ENCODE assay signal across 27 cellular contexts in the genomic region with DNA sequence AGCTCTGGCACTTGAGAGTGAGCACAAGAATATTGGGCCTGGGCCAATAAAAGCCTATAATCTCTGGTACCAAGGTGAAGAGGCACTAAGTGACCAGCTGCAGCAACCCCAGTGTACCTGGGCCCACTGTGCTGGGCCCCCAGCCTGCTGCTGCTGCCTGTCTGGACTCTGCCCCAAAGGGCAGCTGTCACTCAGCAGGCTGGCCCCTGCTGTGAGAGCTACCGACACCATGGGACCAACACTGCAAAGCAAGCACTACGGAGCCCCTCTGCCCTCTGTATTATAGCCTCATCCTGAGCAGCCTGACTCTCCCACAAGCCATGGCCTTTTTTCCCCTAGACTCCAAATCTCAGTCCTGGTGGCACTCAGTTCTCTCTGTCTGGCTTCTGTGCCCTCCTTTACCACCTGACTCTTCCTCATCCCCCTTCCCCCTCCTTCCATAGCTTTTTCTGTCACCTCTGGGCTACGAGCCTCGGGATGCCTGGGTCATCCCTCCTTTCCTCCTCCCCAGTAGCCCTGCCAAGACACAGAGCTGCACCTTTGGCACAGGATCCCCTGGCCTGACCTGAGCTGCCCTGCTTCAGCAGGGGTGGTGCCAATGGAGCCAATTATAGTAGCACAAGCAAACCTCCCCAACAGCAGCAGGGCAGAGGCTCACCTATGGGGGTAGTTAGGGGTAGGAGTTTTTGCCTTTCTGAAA. TPM values are rescaled to one million over a fixed set of nuclear protein-coding genes. Genes with fewer than 3 reads are reported as not detected.
DNase-seq lines count a peak whose midpoint lies in the region; ATAC-seq, FAIRE-seq and TF ChIP-seq lines count a peak whose summit lies in the region.
"Had no signal": no experiment of that assay in that cellular context is flagged by ENCODE, and none has a peak within 500 bp of the region (broad histone marks: within the 10 kb centered on the region; RNA-seq: fewer than 3 reads in every experiment).

No MANE protein-coding gene starts in this region.

- H3K4me1 ChIP-seq in H1 (replicated peaks in 1 of 4; ENCODE audit: control insufficient read depth in 3 of 4, insufficient read depth in 4 of 4, low read length in 3 of 4) (no peaks in the 10 kb centered on the region), upper lobe of right lung (no peaks in the 10 kb centered on the region), trophoblast cell (ENCODE audit: control insufficient read depth in 1 of 2, insufficient read depth in 2 of 2, low read length in 2 of 2) (no peaks in the 10 kb centered on the region)
- H3K4me1 ChIP-seq: A549, parathyroid adenoma, sigmoid colon, tibial nerve had no signal

- no peak overlapping the region for H2BK5ac ChIP-seq in H1 (ENCODE audit: low read depth, low read length)
- H2BK5ac ChIP-seq in trophoblast cell (ENCODE audit: low read depth, low read length, poor library complexity), result no peak overlapping the region

- peak overlapping the region; percentile 34 for H3K27ac Mint-ChIP-seq in activated T-cell treated with anti-CD3 and anti-CD28 coated beads, Interleukin-2, amount 50 U/mL, for 24 hours
- no peak overlapping the region for H3K27ac Mint-ChIP-seq in Calu3 (ENCODE audit: unreplicated experiment)
- H3K27ac Mint-ChIP-seq: activated naive CD8-positive, alpha-beta T cell treated with anti-CD3 and anti-CD28 coated beads, Interleukin-2, amount 10 ng/mL, durations not matched to agents 7 days and 5 days; activated T-helper 17 cell treated with anti-CD3 and anti-CD28 coated beads, Interleukin-2, amount 50 U/mL, for 72 hours; B cell; nephron progenitor cell had no signal

- H3K4me3 ChIP-seq in H1 (ENCODE audit: extremely low read depth in 1 of 4, insufficient read depth in 2 of 4, low read depth in 3 of 4, low read length in 4 of 4), result no peak overlapping the region
- no peak overlapping the region for H3K4me3 ChIP-seq in upper lobe of right lung
- no peak overlapping the region for H3K4me3 ChIP-seq in trophoblast cell (ENCODE audit: low read depth, low read length)
- H3K4me3 ChIP-seq: A549, sigmoid colon, stomach, tibial nerve had no signal

- no peak overlapping the region for H3K4me3 Mint-ChIP-seq in activated T-cell treated with anti-CD3 and anti-CD28 coated beads, Interleukin-2, amount 50 U/mL, for 24 hours
- no peak overlapping the region for H3K4me3 Mint-ChIP-seq in Calu3 (ENCODE audit: low read depth, unreplicated experiment)
- H3K4me3 Mint-ChIP-seq: activated naive CD8-positive, alpha-beta T cell treated with anti-CD3 and anti-CD28 coated beads, Interleukin-2, amount 10 ng/mL, durations not matched to agents 7 days and 5 days; activated T-helper 17 cell treated with anti-CD3 and anti-CD28 coated beads, Interleukin-2, amount 50 U/mL, for 72 hours; B cell; immature natural killer cell; nephron progenitor cell had no signal

- no peak for DNase-seq in activated T-cell treated with anti-CD3 and anti-CD28 coated beads, Interleukin-2, amount 50 U/mL, for 24 hours
- DNase-seq in activated T-cell treated with anti-CD3 and anti-CD28 coated beads, Interleukin-2, amount 50 U/mL, for 48 hours, result no peak
- DNase-seq in H1 (ENCODE audit: low read depth in 1 of 2, low spot score in 2 of 2) (no peak), left lobe of liver (ENCODE audit: low spot score) (peak; percentile 72), upper lobe of right lung (no peak), trophoblast cell (no peak), Calu3 (no peak), HCEC 1CT (no peak)
- DNase-seq: activated CD4-positive, alpha-beta T cell treated with anti-CD3 and anti-CD28 coated beads for 4 hours; activated naive CD8-positive, alpha-beta T cell treated with anti-CD3 and anti-CD28 coated beads, Interleukin-2, amount 10 ng/mL, durations not matched to agents 7 days and 5 days; effector CD4-positive, alpha-beta T cell; GF-D8; GOT3; immature natural killer cell; NCI-H1048; NCI-H187; NCI-H526; nephron progenitor cell; sigmoid colon; SK-N-SH; stomach had no signal

- no peaks in the 10 kb centered on the region for H3K27me3 Mint-ChIP-seq in activated T-cell treated with anti-CD3 and anti-CD28 coated beads, Interleukin-2, amount 50 U/mL, for 24 hours
- no peaks in the 10 kb centered on the region for H3K27me3 Mint-ChIP-seq in Calu3 (ENCODE audit: unreplicated experiment)
- H3K27me3 Mint-ChIP-seq: activated naive CD8-positive, alpha-beta T cell treated with anti-CD3 and anti-CD28 coated beads, Interleukin-2, amount 10 ng/mL, durations not matched to agents 7 days and 5 days; activated T-helper 17 cell treated with anti-CD3 and anti-CD28 coated beads, Interleukin-2, amount 50 U/mL, for 72 hours; B cell had no signal

- H3K56ac ChIP-seq in H1 (replicated peaks; ENCODE audit: insufficient read length, low read depth, low read length), result no peak overlapping the region

- no peak overlapping the region for H4K91ac ChIP-seq in H1 (replicated peaks; ENCODE audit: insufficient read length, low read length)
- no peak overlapping the region for H4K91ac ChIP-seq in trophoblast cell (ENCODE audit: low read depth, low read length)

- no peak overlapping the region for H2BK20ac ChIP-seq in H1 (ENCODE audit: low read length)

- no peak for TF ChIP-seq RAD21 in H1 (IDR thresholded peaks at IDR 0.05 in 1 of 2, conservative IDR thresholded peaks at IDR 0.05 in 1 of 2; ENCODE audit: low read depth in 2 of 2, low read length in 2 of 2)

- TF ChIP-seq EP300 in H1 (IDR thresholded peaks at IDR 0.05; ENCODE audit: borderline replicate concordance in 1 of 2, low read depth in 2 of 2, low read length in 2 of 2), result no peak

- no peak overlapping the region for H3K4me2 ChIP-seq in H1 (ENCODE audit: insufficient read depth in 1 of 2, low read depth in 2 of 2, low read length in 2 of 2)
- no peak overlapping the region for H3K4me2 ChIP-seq in trophoblast cell (ENCODE audit: low read length)
- H3K4me2 ChIP-seq: A549, SK-N-SH had no signal

- H3K23ac ChIP-seq in H1 (ENCODE audit: insufficient read length) (no peak overlapping the region), trophoblast cell (ENCODE audit: low read length) (no peak overlapping the region)

- H3K4ac ChIP-seq in H1 (replicated peaks; ENCODE audit: insufficient read length, low read depth, low read length) (no peak overlapping the region), trophoblast cell (ENCODE audit: low read depth, low read length) (no peak overlapping the region)

- no peak overlapping the region for H2AK5ac ChIP-seq in H1 (ENCODE audit: low read depth, low read length)
- no peak overlapping the region for H2AK5ac ChIP-seq in trophoblast cell (ENCODE audit: low read length)

- H2BK120ac ChIP-seq in H1 (replicated peaks; ENCODE audit: low read depth, low read length) (no peak overlapping the region), trophoblast cell (ENCODE audit: insufficient read depth, low read length, poor library complexity) (no peak overlapping the region)

- H3K9ac ChIP-seq in H1 (replicated peaks in 1 of 4; ENCODE audit: extremely low read depth in 1 of 4, low read depth in 3 of 4, low read length in 3 of 4) (no peak overlapping the region), trophoblast cell (ENCODE audit: low read length) (no peak overlapping the region)
- H3K9ac ChIP-seq: parathyroid adenoma, SK-N-SH had no signal

- H3K9me3 ChIP-seq in H1 (ENCODE audit: insufficient read depth in 2 of 2, low read depth in 1 of 2, low read length in 1 of 2), result no peaks in the 10 kb centered on the region
- H3K9me3 ChIP-seq in upper lobe of right lung, result no peaks in the 10 kb centered on the region
- H3K9me3 ChIP-seq in trophoblast cell (ENCODE audit: insufficient read depth, low read depth, low read length), result peaks cover 1% of the 10 kb centered on the region
- H3K9me3 ChIP-seq: A549, sigmoid colon, SK-N-SH, stomach, tibial nerve had no signal

- no peak for TF ChIP-seq CTCF in H1 (IDR thresholded peaks at IDR 0.05; ENCODE audit: control extremely low read depth in 1 of 3, insufficient read depth in 1 of 3, low read depth in 1 of 3, low read length in 3 of 3)
- no peak for TF ChIP-seq CTCF in upper lobe of right lung (IDR thresholded peaks at IDR 0.05)
- TF ChIP-seq CTCF in Calu3 (IDR thresholded peaks at IDR 0.05; ENCODE audit: unreplicated experiment), result no peak

- H3K4me1 Mint-ChIP-seq in activated T-cell treated with anti-CD3 and anti-CD28 coated beads, Interleukin-2, amount 50 U/mL, for 24 hours (ENCODE audit: low read depth), result peaks cover 5% of the 10 kb centered on the region
- H3K4me1 Mint-ChIP-seq in Calu3 (ENCODE audit: low read depth, unreplicated experiment), result no peaks in the 10 kb centered on the region
- H3K4me1 Mint-ChIP-seq: activated T-helper 17 cell treated with anti-CD3 and anti-CD28 coated beads, Interleukin-2, amount 50 U/mL, for 72 hours; B cell; immature natural killer cell; nephron progenitor cell had no signal

- no peak overlapping the region for H2AFZ ChIP-seq in H1 (ENCODE audit: low read length)
- no peak overlapping the region for H2AFZ ChIP-seq in trophoblast cell (ENCODE audit: insufficient read depth, low read length, poor library complexity)
- H2AFZ ChIP-seq: parathyroid adenoma had no signal

- TF ChIP-seq POLR2A in H1 (IDR thresholded peaks at IDR 0.05; ENCODE audit: control extremely low read depth in 1 of 2, low read depth in 2 of 2, low read length in 2 of 2), result peak in 1 of 2 experiments; percentile 37; a peak in 1 of 3 replicates

- H2BK12ac ChIP-seq in H1 (ENCODE audit: low read depth, low read length) (no peak overlapping the region), trophoblast cell (ENCODE audit: low read length) (no peak overlapping the region)

- H3K79me2 ChIP-seq in H1 (ENCODE audit: control insufficient read depth in 1 of 2, insufficient read depth in 2 of 2, low read length in 2 of 2) (no peaks in the 10 kb centered on the region), trophoblast cell (ENCODE audit: control insufficient read depth, insufficient read depth, low read length, poor library complexity) (no peaks in the 10 kb centered on the region)
- H3K79me2 ChIP-seq: parathyroid adenoma had no signal

- H2BK15ac ChIP-seq in H1 (ENCODE audit: low read length), result no peak overlapping the region

- intact Hi-C loops in upper lobe of right lung (cut with DNase I), result no loop called here
- intact Hi-C loops in Calu3 (cut with micrococcal nuclease; ENCODE audit: unreplicated experiment), result no loop called here

- CTCF ChIA-PET in H1 (lab: Charles Lee; ENCODE audit: partially characterized antibody), result interaction anchor here (0.6 to 2.2 kb wide), 9 partner anchors 9 to 304 kb away, joined by 3 to 5 read pairs (median 3); no protein-coding TSS in a partner anchor
- CTCF ChIA-PET in Calu3 (lab: Charles Lee), result no interaction called here

- 90% methylated on average over 3 of the region's 4 CpGs; no CpG with 5 or more reads in 1 of the 2 experiments for WGBS in H1 (ENCODE audit: extremely low coverage in 1 of 2, insufficient coverage in 1 of 2, insufficient read length in 1 of 2, insufficient replicate concordance in 2 of 2, low coverage in 1 of 2, low lambda C conversion rate in 2 of 2, missing lambda C conversion rate in 1 of 2), 2 experiments
- no CpG with 5 or more reads among the region's 4 CpGs for WGBS in trophoblast cell (ENCODE audit: extremely low coverage, insufficient coverage, insufficient read length)

- H3K18ac ChIP-seq in H1 (ENCODE audit: extremely low read depth, low read length) (no peak overlapping the region), trophoblast cell (ENCODE audit: low read length) (no peak overlapping the region)

- no peak overlapping the region for H3K14ac ChIP-seq in H1 (ENCODE audit: insufficient read length)
- no peak overlapping the region for H3K14ac ChIP-seq in trophoblast cell (ENCODE audit: low read length)

- peak; percentile 92 for ATAC-seq in left lobe of liver
- ATAC-seq in upper lobe of right lung, result peak; percentile 5
- ATAC-seq: A549; activated T-helper 17 cell treated with anti-CD3 and anti-CD28 coated beads, Interleukin-2, amount 50 U/mL, for 72 hours had no signal

- no peak for FAIRE-seq in H1 (lab: Jason Lieb, UNC)
- FAIRE-seq: A549, GM18507 had no signal

- peaks cover 2 to 16% of the 10 kb centered on the region in 2 experiments for H4K20me1 ChIP-seq in H1 (replicated peaks in 1 of 2; ENCODE audit: control insufficient read depth in 1 of 2, insufficient read depth in 2 of 2, low read length in 2 of 2)

- no TSS peak for BruUV-seq in Calu3 (replicated peaks; lab: Mats Ljungman, UMichigan)

- peaks cover 89% of the 10 kb centered on the region for H3K36me3 Mint-ChIP-seq in activated T-cell treated with anti-CD3 and anti-CD28 coated beads, Interleukin-2, amount 50 U/mL, for 24 hours (ENCODE audit: low read depth)
- peaks cover 83% of the 10 kb centered on the region for H3K36me3 Mint-ChIP-seq in Calu3 (ENCODE audit: insufficient read depth, unreplicated experiment)

- H3K27me3 ChIP-seq in H1 (replicated peaks in 1 of 4; ENCODE audit: control insufficient read depth in 3 of 4, extremely low read depth in 1 of 4, insufficient read depth in 3 of 4, low read length in 3 of 4) (no peaks in the 10 kb centered on the region), upper lobe of right lung (no peaks in the 10 kb centered on the region), trophoblast cell (ENCODE audit: insufficient read depth, low read length) (no peaks in the 10 kb centered on the region)
- H3K27me3 ChIP-seq: sigmoid colon, stomach, tibial nerve had no signal

- no peak overlapping the region for H4K12ac ChIP-seq in trophoblast cell (ENCODE audit: low read depth, low read length)

- H4K8ac ChIP-seq in H1 (ENCODE audit: extremely low read depth, insufficient read depth, low read length), result peak overlapping the region; percentile 77; the same call in 1 of the 2 replicates
- H4K8ac ChIP-seq in trophoblast cell (ENCODE audit: low read depth, low read length), result no peak overlapping the region

- H3K27ac ChIP-seq in H1 (ENCODE audit: low read depth, low read length) (no peak overlapping the region), upper lobe of right lung (no peak overlapping the region), trophoblast cell (ENCODE audit: low read depth, low read length) (no peak overlapping the region)
- H3K27ac ChIP-seq: A549, parathyroid adenoma, sigmoid colon, stomach, tibial nerve had no signal

- H3K9me3 Mint-ChIP-seq in activated T-cell treated with anti-CD3 and anti-CD28 coated beads, Interleukin-2, amount 50 U/mL, for 24 hours, result no peaks in the 10 kb centered on the region
- no peaks in the 10 kb centered on the region for H3K9me3 Mint-ChIP-seq in Calu3 (ENCODE audit: low read depth, unreplicated experiment)
- H3K9me3 Mint-ChIP-seq: activated naive CD8-positive, alpha-beta T cell treated with anti-CD3 and anti-CD28 coated beads, Interleukin-2, amount 10 ng/mL, durations not matched to agents 7 days and 5 days; activated T-helper 17 cell treated with anti-CD3 and anti-CD28 coated beads, Interleukin-2, amount 50 U/mL, for 72 hours; immature natural killer cell; nephron progenitor cell had no signal

- H3K36me3 ChIP-seq in H1 (ENCODE audit: control insufficient read depth in 2 of 4, insufficient read depth in 4 of 4, low read length in 3 of 4) (peaks cover 2 to 35% (median 14%) of the 10 kb centered on the region in 4 experiments; a peak in 5 of 8 replicates), upper lobe of right lung (peaks cover 81% of the 10 kb centered on the region), trophoblast cell (ENCODE audit: control insufficient read depth in 1 of 2, insufficient read depth in 2 of 2, low read length in 2 of 2) (peaks cover 63 to 71% of the 10 kb centered on the region in 2 experiments)

- H4K5ac ChIP-seq in H1 (ENCODE audit: insufficient read length, low read depth, low read length), result no peak overlapping the region

- peaks cover 2% of the 10 kb centered on the region; the same call in 1 of the 2 replicates for H3K23me2 ChIP-seq in H1 (ENCODE audit: low read depth, low read length)

- H3K79me1 ChIP-seq in H1 (ENCODE audit: low read depth, low read length) (no peaks in the 10 kb centered on the region), trophoblast cell (ENCODE audit: low read length) (no peaks in the 10 kb centered on the region)

- POLR2A ChIA-PET in H1 (lab: Charles Lee; ENCODE audit: partially characterized antibody), result interaction anchor here (1.0 to 29.7 kb wide), 7 partner anchors 7 to 127 kb away, joined by 3 to 584 read pairs (median 7); a partner anchor contains a TSS

RNA-seq across cellular contexts. Expression of a gene that starts 14.2 kb away (rescaled TPM):
- 89.6 and 92.3 TPM in 2 replicates for total RNA-seq in H1 (2021; fragmentation: NEBNext Ultra II Directional; extraction: Animal tissue kit (Norgen Biotek cat#: 25700))
- 20.6 and 33.9 TPM in 2 replicates for polyA plus RNA-seq in H1 (2011; rRNA removed)
- polyA plus RNA-seq in H1 (2011; cell fraction: cytosol; rRNA removed), result 48.7 TPM
- polyA plus RNA-seq in H1 (2011; cell fraction: nucleus; rRNA removed), result 32.2 TPM
- polyA plus RNA-seq in H1 (2012, experiment 1 of 2), result 88.5 to 96.8 TPM (median 92.1 TPM) in 4 replicates
- 53.2 TPM for polyA plus RNA-seq in H1 (2012, experiment 2 of 2)
- polyA plus RNA-seq in H1 (2013, experiment 1 of 2), result 85.3 TPM
- 82.7 TPM for polyA plus RNA-seq in H1 (2013, experiment 2 of 2)
- 51.2 and 56.1 TPM in 2 replicates for polyA minus RNA-seq in H1 (2011; rRNA and poly(A)+ RNA removed)
- polyA minus RNA-seq in H1 (2011; cell fraction: cytosol; rRNA and poly(A)+ RNA removed), result 22.2 TPM
- polyA minus RNA-seq in H1 (2011; cell fraction: nucleus; rRNA and poly(A)+ RNA removed), result 29.4 TPM
- 21.7 TPM for total RNA-seq in left lobe of liver
- 39.4 TPM for total RNA-seq in upper lobe of right lung
- 81.7 and 88.1 TPM in 2 replicates for polyA plus RNA-seq in trophoblast cell (2013)
- 94.9 and 101 TPM in 2 replicates for total RNA-seq in Calu3 (2022)

RNA-seq across cellular contexts. Expression of a gene that starts 18.0 kb away (rescaled TPM):
- total RNA-seq in H1 (2021; fragmentation: NEBNext Ultra II Directional; extraction: Animal tissue kit (Norgen Biotek cat#: 25700)), result 10.8 and 11.4 TPM in 2 replicates
- polyA plus RNA-seq in H1 (2011; rRNA removed), result 15.0 and 19.1 TPM in 2 replicates
- 20.6 TPM for polyA plus RNA-seq in H1 (2011; cell fraction: cytosol; rRNA removed)
- polyA plus RNA-seq in H1 (2011; cell fraction: nucleus; rRNA removed), result 75.9 TPM
- 11.1 to 16.5 TPM (median 14.8 TPM) in 4 replicates for polyA plus RNA-seq in H1 (2012, experiment 1 of 2)
- polyA plus RNA-seq in H1 (2012, experiment 2 of 2), result 11.6 TPM
- polyA plus RNA-seq in H1 (2013, experiment 1 of 2), result 6.7 TPM
- 6.2 TPM for polyA plus RNA-seq in H1 (2013, experiment 2 of 2)
- polyA minus RNA-seq in H1 (2011; rRNA and poly(A)+ RNA removed), result 25.3 and 26.4 TPM in 2 replicates
- polyA minus RNA-seq in H1 (2011; cell fraction: cytosol; rRNA and poly(A)+ RNA removed), result 11.2 TPM
- polyA minus RNA-seq in H1 (2011; cell fraction: nucleus; rRNA and poly(A)+ RNA removed), result 24.7 TPM
- total RNA-seq in left lobe of liver (8.5 TPM), upper lobe of right lung (20.1 TPM), Calu3 (2022) (25.5 and 25.9 TPM in 2 replicates)
- 22.6 and 22.9 TPM in 2 replicates for polyA plus RNA-seq in trophoblast cell (2013)

RNA-seq across cellular contexts. Expression of a gene that starts 21.6 kb away (rescaled TPM):
- 181 and 182 TPM in 2 replicates for total RNA-seq in H1 (2021; fragmentation: NEBNext Ultra II Directional; extraction: Animal tissue kit (Norgen Biotek cat#: 25700))
- polyA plus RNA-seq in H1 (2011; rRNA removed), result 203 and 240 TPM in 2 replicates
- polyA plus RNA-seq in H1 (2011; cell fraction: cytosol; rRNA removed), result 158 TPM
- polyA plus RNA-seq in H1 (2011; cell fraction: nucleus; rRNA removed), result 180 TPM
- 138 to 202 TPM (median 196 TPM) in 4 replicates for polyA plus RNA-seq in H1 (2012, experiment 1 of 2)
- 279 TPM for polyA plus RNA-seq in H1 (2012, experiment 2 of 2)
- 94.2 TPM for polyA plus RNA-seq in H1 (2013, experiment 1 of 2)
- 96.3 TPM for polyA plus RNA-seq in H1 (2013, experiment 2 of 2)
- polyA minus RNA-seq in H1 (2011; rRNA and poly(A)+ RNA removed), result 177 and 199 TPM in 2 replicates
- polyA minus RNA-seq in H1 (2011; cell fraction: cytosol; rRNA and poly(A)+ RNA removed), result 73.0 TPM
- polyA minus RNA-seq in H1 (2011; cell fraction: nucleus; rRNA and poly(A)+ RNA removed), result 57.7 TPM
- total RNA-seq in left lobe of liver, result 42.5 TPM
- total RNA-seq in upper lobe of right lung, result 58.8 TPM
- polyA plus RNA-seq in trophoblast cell (2013), result 63.6 and 64.5 TPM in 2 replicates
- 85.9 and 95.7 TPM in 2 replicates for total RNA-seq in Calu3 (2022)

RNA-seq across cellular contexts. Expression of a gene that starts 21.9 kb away (rescaled TPM):
- 94.2 and 102 TPM in 2 replicates for total RNA-seq in H1 (2021; fragmentation: NEBNext Ultra II Directional; extraction: Animal tissue kit (Norgen Biotek cat#: 25700))
- polyA plus RNA-seq in H1 (2011; rRNA removed), result 96.2 and 96.4 TPM in 2 replicates
- polyA plus RNA-seq in H1 (2011; cell fraction: cytosol; rRNA removed), result 127 TPM
- 65.1 TPM for polyA plus RNA-seq in H1 (2011; cell fraction: nucleus; rRNA removed)
- polyA plus RNA-seq in H1 (2012, experiment 1 of 2), result 131 to 151 TPM (median 132 TPM) in 4 replicates
- polyA plus RNA-seq in H1 (2012, experiment 2 of 2), result 125 TPM
- 95.6 TPM for polyA plus RNA-seq in H1 (2013, experiment 1 of 2)
- 109 TPM for polyA plus RNA-seq in H1 (2013, experiment 2 of 2)
- 51.5 and 66.2 TPM in 2 replicates for polyA minus RNA-seq in H1 (2011; rRNA and poly(A)+ RNA removed)
- polyA minus RNA-seq in H1 (2011; cell fraction: cytosol; rRNA and poly(A)+ RNA removed), result 32.3 TPM
- 32.8 TPM for polyA minus RNA-seq in H1 (2011; cell fraction: nucleus; rRNA and poly(A)+ RNA removed)
- total RNA-seq in left lobe of liver (20.2 TPM), upper lobe of right lung (45.5 TPM), Calu3 (2022) (110 and 115 TPM in 2 replicates)
- 82.3 and 84.7 TPM in 2 replicates for polyA plus RNA-seq in trophoblast cell (2013)

RNA-seq across cellular contexts. Expression of a gene that starts 23.6 kb away (rescaled TPM):
- total RNA-seq in H1 (2021; fragmentation: NEBNext Ultra II Directional; extraction: Animal tissue kit (Norgen Biotek cat#: 25700)), result 97.7 and 99.9 TPM in 2 replicates
- polyA plus RNA-seq in H1 (2011; rRNA removed), result 58.7 and 61.0 TPM in 2 replicates
- polyA plus RNA-seq in H1 (2011; cell fraction: cytosol; rRNA removed), result 50.1 TPM
- polyA plus RNA-seq in H1 (2011; cell fraction: nucleus; rRNA removed), result 62.3 TPM
- 74.9 to 127 TPM (median 111 TPM) in 4 replicates for polyA plus RNA-seq in H1 (2012, experiment 1 of 2)
- 83.0 TPM for polyA plus RNA-seq in H1 (2012, experiment 2 of 2)
- polyA plus RNA-seq in H1 (2013, experiment 1 of 2), result 66.2 TPM
- polyA plus RNA-seq in H1 (2013, experiment 2 of 2), result 61.9 TPM
- 34.6 and 36.2 TPM in 2 replicates for polyA minus RNA-seq in H1 (2011; rRNA and poly(A)+ RNA removed)
- polyA minus RNA-seq in H1 (2011; cell fraction: cytosol; rRNA and poly(A)+ RNA removed), result 37.5 TPM
- 16.5 TPM for polyA minus RNA-seq in H1 (2011; cell fraction: nucleus; rRNA and poly(A)+ RNA removed)
- total RNA-seq in left lobe of liver (71.8 TPM), upper lobe of right lung (42.4 TPM), Calu3 (2022) (125 and 135 TPM in 2 replicates)
- polyA plus RNA-seq in trophoblast cell (2013), result 47.4 and 49.7 TPM in 2 replicates
